Comparison of ENCODE assay signal across 17 cellular contexts in the genomic region with DNA sequence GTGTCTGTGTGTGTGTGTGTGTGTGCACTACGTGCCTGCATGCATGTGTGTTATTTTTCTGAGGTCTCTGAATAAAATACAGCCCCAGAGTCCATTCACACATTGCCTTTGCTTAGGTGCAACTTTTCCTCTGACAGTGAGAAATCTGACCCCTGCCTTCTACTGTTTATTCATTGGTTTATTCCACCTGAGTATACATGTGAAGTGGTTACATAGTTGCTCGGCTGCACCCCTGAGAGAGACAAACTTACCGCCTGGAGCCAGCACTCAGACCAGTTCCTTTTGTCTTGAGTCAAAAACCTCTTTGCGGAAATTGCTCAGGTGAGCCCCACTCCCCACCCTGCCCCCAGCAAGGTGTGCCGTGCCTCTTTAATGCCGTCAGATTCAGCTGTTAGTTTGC.
"Had no signal": no experiment of that assay in that cellular context is flagged by ENCODE, and none has a peak within 500 bp of the region (broad histone marks: within the 10 kb centered on the region; RNA-seq: fewer than 3 reads in every experiment).

No MANE protein-coding gene starts in this region.

- H3K4me1 ChIP-seq: ascending aorta, esophagus squamous epithelium, spleen had no signal

- H3K4me3 Mint-ChIP-seq: activated CD4-positive, alpha-beta memory T cell treated with anti-CD3 and anti-CD28 coated beads, Interleukin-2, amount 10 ng/mL, durations not matched to agents 7 days and 5 days; activated T-helper 1 cell treated with anti-CD3 and anti-CD28 coated beads, Interleukin-12 subunit alpha, Interleukin-12 subunit beta, Interleukin-2, Interleukin-4 antibody, amounts not matched to agents 30 ng/mL and 10 ng/mL and 1 ng/mL, durations not matched to agents 14 hours and 24 hours and 36 hours; natural killer cell; stimulated activated naive B cell treated with anti-CD40 and anti-IgM and Interleukin-4, amounts not matched to agents 10 μg/mL and 1 μg/mL and 100 μg/mL, for 72 hours had no signal

- H3K9me3 ChIP-seq: ascending aorta, esophagus squamous epithelium, spleen had no signal

- H3K36me3 Mint-ChIP-seq: natural killer cell had no signal

- DNase-seq: activated CD4-positive, alpha-beta memory T cell treated with anti-CD3 and anti-CD28 coated beads, Interleukin-2, amount 10 ng/mL, durations not matched to agents 7 days and 5 days; activated CD8-positive, alpha-beta memory T cell treated with anti-CD3 and anti-CD28 coated beads, Interleukin-2, amount 50 U/mL, for 4 hours; activated naive CD4-positive, alpha-beta T cell; esophagus squamous epithelium; foreskin fibroblast; left colon; natural killer cell; spleen; stimulated activated CD4-positive, alpha-beta T cell treated with anti-CD3 and anti-CD28 coated beads, Interleukin-2, amount 100 ng/mL, for 24 hours; stimulated activated naive B cell treated with anti-CD40 and anti-IgM and Interleukin-4, amounts not matched to agents 10 μg/mL and 1 μg/mL and 100 μg/mL, for 72 hours; T-helper 9 cell; trophoblast cell had no signal

- H3K27ac ChIP-seq: ascending aorta, esophagus squamous epithelium, spleen, VCaP had no signal

- H3K4me3 ChIP-seq: ascending aorta, esophagus squamous epithelium, spleen had no signal

- H3K9me3 Mint-ChIP-seq: activated CD4-positive, alpha-beta memory T cell treated with anti-CD3 and anti-CD28 coated beads, Interleukin-2, amount 10 ng/mL, durations not matched to agents 7 days and 5 days; activated T-helper 1 cell treated with anti-CD3 and anti-CD28 coated beads, Interleukin-12 subunit alpha, Interleukin-12 subunit beta, Interleukin-2, Interleukin-4 antibody, amounts not matched to agents 30 ng/mL and 10 ng/mL and 1 ng/mL, durations not matched to agents 14 hours and 24 hours and 36 hours; natural killer cell; stimulated activated naive B cell treated with anti-CD40 and anti-IgM and Interleukin-4, amounts not matched to agents 10 μg/mL and 1 μg/mL and 100 μg/mL, for 72 hours had no signal

- H3K27me3 Mint-ChIP-seq: activated CD4-positive, alpha-beta memory T cell treated with anti-CD3 and anti-CD28 coated beads, Interleukin-2, amount 10 ng/mL, durations not matched to agents 7 days and 5 days had no signal

- H3K36me3 ChIP-seq: ascending aorta, esophagus squamous epithelium, spleen had no signal

- H3K27me3 ChIP-seq: ascending aorta had no signal

- FAIRE-seq: colon had no signal

- ATAC-seq: left colon; natural killer cell; sciatic nerve; stimulated activated naive B cell treated with anti-CD40 and anti-IgM and Interleukin-4, amounts not matched to agents 10 μg/mL and 1 μg/mL and 100 μg/mL, for 72 hours had no signal

- H3K4me1 Mint-ChIP-seq: activated CD4-positive, alpha-beta memory T cell treated with anti-CD3 and anti-CD28 coated beads, Interleukin-2, amount 10 ng/mL, durations not matched to agents 7 days and 5 days; stimulated activated naive B cell treated with anti-CD40 and anti-IgM and Interleukin-4, amounts not matched to agents 10 μg/mL and 1 μg/mL and 100 μg/mL, for 72 hours had no signal

- H3K27ac Mint-ChIP-seq: activated CD4-positive, alpha-beta memory T cell treated with anti-CD3 and anti-CD28 coated beads, Interleukin-2, amount 10 ng/mL, durations not matched to agents 7 days and 5 days; activated T-helper 1 cell treated with anti-CD3 and anti-CD28 coated beads, Interleukin-12 subunit alpha, Interleukin-12 subunit beta, Interleukin-2, Interleukin-4 antibody, amounts not matched to agents 30 ng/mL and 10 ng/mL and 1 ng/mL, durations not matched to agents 14 hours and 24 hours and 36 hours; natural killer cell; stimulated activated naive B cell treated with anti-CD40 and anti-IgM and Interleukin-4, amounts not matched to agents 10 μg/mL and 1 μg/mL and 100 μg/mL, for 72 hours had no signal
